ENCODE assay signal across 8 cellular contexts in genomic region chr3:129604942-129605592, GRCh38. TPM values are rescaled to one million over a fixed set of nuclear protein-coding genes. Genes with fewer than 3 reads are reported as not detected.
A peak's percentile ranks its signal among the peaks of the same experiment; 100 is the strongest.
DNase-seq lines count a peak whose midpoint lies in the region; ATAC-seq and TF ChIP-seq lines count a peak whose summit lies in the region.

No MANE protein-coding gene starts in this region.

- H3K4me3 Mint-ChIP-seq in activated naive CD8-positive, alpha-beta T cell treated with anti-CD3 and anti-CD28 coated beads, Interleukin-2, amount 10 ng/mL, durations not matched to agents 7 days and 5 days: peak overlapping the region; percentile 86

- H3K27ac Mint-ChIP-seq in activated naive CD8-positive, alpha-beta T cell treated with anti-CD3 and anti-CD28 coated beads, Interleukin-2, amount 10 ng/mL, durations not matched to agents 7 days and 5 days: no peak overlapping the region

- DNase-seq in NCI-H1417 (lab: John Stamatoyannopoulos, UW) (peak in 2 of 3 experiments; percentile 55 to 67), NCI-H1417 treated with DMSO at 0.1 percent for 48 hours (lab: John Stamatoyannopoulos, UW) (no peak), kidney epithelial cell (ENCODE audit: low read depth) (no peak), stomach (no peak), foreskin melanocyte (no peak), posterior vena cava (ENCODE audit: low spot score) (no peak)
- no peak for DNase-seq in activated naive CD8-positive, alpha-beta T cell treated with anti-CD3 and anti-CD28 coated beads, Interleukin-2, amount 10 ng/mL, durations not matched to agents 7 days and 5 days

- H3K9me3 Mint-ChIP-seq in activated naive CD8-positive, alpha-beta T cell treated with anti-CD3 and anti-CD28 coated beads, Interleukin-2, amount 10 ng/mL, durations not matched to agents 7 days and 5 days: no peaks in the 10 kb centered on the region

- H3K27ac ChIP-seq in stomach: peak overlapping the region; percentile 71 to 87 (median 83)

- H3K27me3 ChIP-seq in kidney epithelial cell (ENCODE audit: control insufficient read depth, insufficient read depth, low read length) (no peaks in the 10 kb centered on the region), stomach (peaks cover 0 to 18% (median 0%) of the 10 kb centered on the region in 3 donors)

- intact Hi-C loops in stomach (cut with DNase I; ENCODE audit: low total_unique reads) (no loop called here), posterior vena cava (cut with DNase I) (loop anchor here (2.0 to 5.0 kb wide), 2 partner anchors 40 to 103 kb away; no protein-coding TSS in a partner anchor)

- H3K4me1 Mint-ChIP-seq in activated naive CD8-positive, alpha-beta T cell treated with anti-CD3 and anti-CD28 coated beads, Interleukin-2, amount 10 ng/mL, durations not matched to agents 7 days and 5 days: peaks cover 14% of the 10 kb centered on the region

- peaks cover 75% of the 10 kb centered on the region for H3K27me3 Mint-ChIP-seq in activated naive CD8-positive, alpha-beta T cell treated with anti-CD3 and anti-CD28 coated beads, Interleukin-2, amount 10 ng/mL, durations not matched to agents 7 days and 5 days

- H3K9me3 ChIP-seq in stomach: no peaks in the 10 kb centered on the region

- no peak for ATAC-seq in activated naive CD8-positive, alpha-beta T cell treated with anti-CD3 and anti-CD28 coated beads, Interleukin-2, amount 10 ng/mL, durations not matched to agents 7 days and 5 days (ENCODE audit: low read depth)
- no peak for ATAC-seq in GM18505 (IDR thresholded peaks at IDR 0.05; ENCODE audit: unreplicated experiment)

- no peaks in the 10 kb centered on the region for H3K36me3 ChIP-seq in kidney epithelial cell (ENCODE audit: control insufficient read depth, insufficient read depth, low read length)
- H3K36me3 ChIP-seq in stomach: peaks cover 0 to 3% (median 0%) of the 10 kb centered on the region in 4 donors

- H3K4me1 ChIP-seq in stomach: peaks cover 59 to 95% (median 79%) of the 10 kb centered on the region in 4 donors

- TF ChIP-seq CTCF in kidney epithelial cell (IDR thresholded peaks at IDR 0.05; ENCODE audit: insufficient read depth, low read length, poor library complexity, severe bottlenecking) (no peak), stomach (IDR thresholded peaks at IDR 0.05) (no peak)

- peaks cover 1% of the 10 kb centered on the region for H3K36me3 Mint-ChIP-seq in activated naive CD8-positive, alpha-beta T cell treated with anti-CD3 and anti-CD28 coated beads, Interleukin-2, amount 10 ng/mL, durations not matched to agents 7 days and 5 days

- WGBS in stomach, 5 donors: 0 to 11% (median 7%) methylated on average over 3 to 66 of the region's 69 CpGs

- H3K4me3 ChIP-seq in kidney epithelial cell (ENCODE audit: low read depth, low read length): peak overlapping the region; percentile 56
- H3K4me3 ChIP-seq in stomach: peak overlapping the region; percentile 60 to 73 (median 64)

- POLR2A ChIA-PET in activated naive CD8-positive, alpha-beta T cell treated with anti-CD3 and anti-CD28 coated beads, Interleukin-2, amount 10 ng/mL, durations not matched to agents 7 days and 5 days (lab: Charles Lee): interaction anchor here (0.8 to 1.4 kb wide), 3 partner anchors 9 to 166 kb away, joined by 3 to 4 read pairs (median 3); no protein-coding TSS in a partner anchor

- TF ChIP-seq EP300 in stomach (IDR thresholded peaks at IDR 0.05): no peak

- TF ChIP-seq POLR2A in stomach (IDR thresholded peaks at IDR 0.05) (no peak), GM18505 (IDR thresholded peaks at IDR 0.05; ENCODE audit: borderline replicate concordance, extremely low read depth, insufficient read depth, insufficient read length) (no peak)

RNA-seq across cellular contexts. Expression of gene PLXND1, which starts 1.4 kb away (rescaled TPM):
- 10 to 100 TPM; 30.0 to 38.3 TPM for total RNA-seq in activated naive CD8-positive, alpha-beta T cell treated with anti-CD3 and anti-CD28 coated beads, Interleukin-2, amount 10 ng/mL, durations not matched to agents 7 days and 5 days
- total RNA-seq in kidney epithelial cell (103 and 114 TPM in 2 replicates), stomach (100 to 1,000 TPM in 2 of 5 donors, 10 to 100 TPM in 3; 53.1 to 251 (median 65.2) TPM), posterior vena cava (100 to 1,000 TPM; 155 to 241 TPM)
- 10 to 100 TPM; 22.6 to 44.7 (median 32.0) TPM for polyA plus RNA-seq in stomach

Comparison
In these comparisons a context has a peak if more than half of its experiments do, and no peak if none do; other contexts are left out.
1. DNase-seq: peak in NCI-H1417 (2 of 3); none in NCI-H1417 treated with DMSO at 0.1 percent for 48 hours (single experiment), activated naive CD8-positive, alpha-beta T cell treated with anti-CD3 and anti-CD28 coated beads, Interleukin-2, amount 10 ng/mL, durations not matched to agents 7 days and 5 days (single experiment), kidney epithelial cell (single experiment), stomach (single experiment), foreskin melanocyte (single experiment) and posterior vena cava (single experiment).